ENCODE assay signal across 8 cellular contexts in genomic region chr3:142723968-142724681, GRCh38. TPM values are rescaled to one million over a fixed set of nuclear protein-coding genes. Genes with fewer than 3 reads are reported as not detected.
DNase-seq lines count a peak whose midpoint lies in the region; ATAC-seq and TF ChIP-seq lines count a peak whose summit lies in the region.

Gene TRPC1 (plus strand): TSS chr3:142724034. CDS start chr3:142724560, 526 bp downstream.

- peaks cover 3% of the 10 kb centered on the region for H3K36me3 Mint-ChIP-seq in chondrocyte (ENCODE audit: low read depth)

- DNase-seq in A172 (ENCODE audit: low spot score) (peak; percentile 77), NCI-H2171 (lab: John Stamatoyannopoulos, UW) (peak; percentile 88), chondrocyte (ENCODE audit: low spot score) (peak; percentile 91), kidney tubule cell (ENCODE audit: low spot score) (peak; percentile 88)
- DNase-seq in activated CD4-positive, CD25-positive, alpha-beta regulatory T cell treated with anti-CD3 and anti-CD28 coated beads, Interleukin-2, amount 50 U/mL, for 72 hours: peak; percentile 70
- peak; percentile 51 to 62 for DNase-seq in stimulated activated CD4-positive, alpha-beta T cell treated with anti-CD3 and anti-CD28 coated beads, Interleukin-15, amount 100 ng/mL, for 48 hours (ENCODE audit: low read depth in 2 of 2)

- peak within 1 kb of the TSS; percentile 96 for H3K4me3 Mint-ChIP-seq in chondrocyte (ENCODE audit: unreplicated experiment)

- peaks cover 7% of the 10 kb centered on the region for H3K9me3 Mint-ChIP-seq in chondrocyte (ENCODE audit: low read depth)

- peak within 1 kb of the TSS; percentile 94 for H3K27ac Mint-ChIP-seq in chondrocyte (ENCODE audit: unreplicated experiment)

- H3K4me1 Mint-ChIP-seq in chondrocyte (ENCODE audit: low read depth): peaks cover 18% of the 10 kb centered on the region

- no peaks in the 10 kb centered on the region for H3K27me3 Mint-ChIP-seq in chondrocyte (ENCODE audit: low read depth)

- TF ChIP-seq CTCF in chondrocyte (IDR thresholded peaks at IDR 0.05): no peak

- peak; percentile 87 for ATAC-seq in GM18858 (IDR thresholded peaks at IDR 0.05; ENCODE audit: unreplicated experiment)
- ATAC-seq in HG03064 (IDR thresholded peaks at IDR 0.05; ENCODE audit: low read depth, unreplicated experiment): peak; percentile 96

RNA-seq across cellular contexts. Expression of gene TRPC1, which starts in this region (rescaled TPM):
- 23.0 and 34.8 TPM in 2 replicates for total RNA-seq in A172 (2014; rRNA removed; shearing (Covaris generic))
- 15.1 to 20.1 TPM (median 16.4 TPM) in 3 replicates for total RNA-seq in chondrocyte

Comparison
In these comparisons a context has a peak if more than half of its experiments do, and no peak if none do; other contexts are left out.
1. Peak in every context shown above with its lines: DNase-seq and ATAC-seq.